1 cellular context compared by ENCODE assay signal in genomic region chr2:215431290-215431689, GRCh38.
TF ChIP-seq lines count a peak whose summit lies in the region.

No MANE protein-coding gene starts in this region.

TF ChIP-seq in endothelial cell of umbilical vein, 7 proteins besides CTCF, POLR2A, EP300 and RAD21 (continued from another document):
- TF ChIP-seq MAX (IDR thresholded peaks at IDR 0.05; ENCODE audit: insufficient read depth, insufficient read length) (no peak), EZH2 (IDR thresholded peaks at IDR 0.05; ENCODE audit: borderline replicate concordance, low read depth, low read length, severe bottlenecking) (no peak)
